ENCODE assay signal across 24 cellular contexts in genomic region chr6:137451926-137452325, GRCh38. TPM values are rescaled to one million over a fixed set of nuclear protein-coding genes. Genes with fewer than 3 reads are reported as not detected.
DNase-seq lines count a peak whose midpoint lies in the region; ATAC-seq and TF ChIP-seq lines count a peak whose summit lies in the region.
"Had no signal": no experiment of that assay in that cellular context is flagged by ENCODE, and none has a peak within 500 bp of the region (broad histone marks: within the 10 kb centered on the region; RNA-seq: fewer than 3 reads in every experiment).

No MANE protein-coding gene starts in this region.

- WGBS in psoas muscle, 3 donors: 50 to 60% (median 53%) methylated on average over 4 of the region's 4 CpGs

- no peak overlapping the region for H3K27ac ChIP-seq in psoas muscle
- no peak overlapping the region for H3K27ac ChIP-seq in OCI-LY7 (ENCODE audit: low read depth, low read length, poor library complexity, severe bottlenecking)
- H3K27ac ChIP-seq: cardiac muscle cell, esophagus squamous epithelium, WERI-Rb-1 had no signal

- H3K79me2 ChIP-seq in OCI-LY7 (ENCODE audit: insufficient read depth, low read depth, low read length): no peaks in the 10 kb centered on the region

- no peak overlapping the region for H3K4me2 ChIP-seq in OCI-LY7 (ENCODE audit: low read length)

- no peak for ATAC-seq in psoas muscle
- ATAC-seq: activated CD8-positive, alpha-beta T cell treated with anti-CD3 and anti-CD28 coated beads for 36 hours; activated naive CD4-positive, alpha-beta T cell treated with anti-CD3 and anti-CD28 coated beads, Interleukin-2, amount 50 U/mL, for 72 hours; left cardiac atrium; T-helper 17 cell had no signal

- DNase-seq in AG08396 (ENCODE audit: low spot score) (peak; percentile 47), HS-5 (ENCODE audit: low read depth) (peak; percentile 46), choroid plexus epithelial cell (ENCODE audit: low read depth) (peak; percentile 91), iris pigment epithelial cell (ENCODE audit: low read depth) (peak; percentile 88), SHP77 (lab: John Stamatoyannopoulos, UW) (no peak), C1 segment of cervical spinal cord (lab: John Stamatoyannopoulos, UW) (no peak), psoas muscle (no peak), OCI-LY7 (ENCODE audit: low spot score) (no peak)
- DNase-seq: activated CD8-positive, alpha-beta T cell treated with anti-CD3 and anti-CD28 coated beads for 36 hours; activated T-cell treated with anti-CD3 and anti-CD28 coated beads, Interleukin-2, amount 50 U/mL, for 24 hours; esophagus squamous epithelium; H7; left cardiac atrium; NCI-H2029 treated with DMSO at 0.1 percent for 48 hours; NCI-H510A treated with DMSO at 0.1 percent for 48 hours; Right ventricle myocardium superior; stimulated activated naive CD4-positive, alpha-beta T cell treated with Interleukin-2 at 50 U/mL for 16 hours; T-helper 17 cell; WERI-Rb-1 had no signal

- no peak for TF ChIP-seq CTCF in choroid plexus epithelial cell (conservative IDR thresholded peaks at IDR 0.05; ENCODE audit: low read depth, low read length)
- no peak for TF ChIP-seq CTCF in psoas muscle (IDR thresholded peaks at IDR 0.05)
- TF ChIP-seq CTCF in OCI-LY7 (conservative IDR thresholded peaks at IDR 0.05; ENCODE audit: low read length): no peak

- H3K4me3 ChIP-seq in choroid plexus epithelial cell (ENCODE audit: low read depth, low read length): no peak overlapping the region
- H3K4me3 ChIP-seq in psoas muscle: no peak overlapping the region
- H3K4me3 ChIP-seq in OCI-LY7 (ENCODE audit: low read depth, low read length, poor library complexity, severe bottlenecking): no peak overlapping the region
- H3K4me3 ChIP-seq: cardiac muscle cell, esophagus squamous epithelium had no signal

- intact Hi-C loops in psoas muscle (cut with DNase I) (no loop called here), OCI-LY7 (cut with micrococcal nuclease; ENCODE audit: unreplicated experiment) (no loop called here)

- no TSS peak for BruUV-seq in OCI-LY7 (replicated peaks; lab: Mats Ljungman, UMichigan)

- H3K9me3 ChIP-seq in psoas muscle (no peaks in the 10 kb centered on the region), OCI-LY7 (ENCODE audit: low read length) (no peaks in the 10 kb centered on the region)
- H3K9me3 ChIP-seq: esophagus squamous epithelium had no signal

- CTCF ChIA-PET in OCI-LY7 (lab: Charles Lee; ENCODE audit: unreplicated experiment): no interaction called here

- no peaks in the 10 kb centered on the region for H4K20me1 ChIP-seq in OCI-LY7 (ENCODE audit: insufficient read depth, low read length)

- H3K4me1 ChIP-seq in psoas muscle: no peaks in the 10 kb centered on the region
- H3K4me1 ChIP-seq in OCI-LY7 (ENCODE audit: insufficient read depth, low read length, poor library complexity, severe bottlenecking): no peaks in the 10 kb centered on the region

- H2AFZ ChIP-seq in OCI-LY7 (ENCODE audit: low read length): no peak overlapping the region

- H3K27me3 ChIP-seq in psoas muscle (ENCODE audit: insufficient read depth in 3 of 3, low read length in 2 of 3): no peaks in the 10 kb centered on the region
- H3K27me3 ChIP-seq: cardiac muscle cell, esophagus squamous epithelium had no signal

- POLR2A ChIA-PET in OCI-LY7 (lab: Charles Lee): no interaction called here

- no peaks in the 10 kb centered on the region for H3K9me2 ChIP-seq in OCI-LY7 (ENCODE audit: insufficient read depth, low read length)

- H3K36me3 ChIP-seq in psoas muscle (ENCODE audit: insufficient read depth in 1 of 2, low read depth in 1 of 2) (no peaks in the 10 kb centered on the region), OCI-LY7 (ENCODE audit: insufficient read depth, low read length) (no peaks in the 10 kb centered on the region)
- H3K36me3 ChIP-seq: cardiac muscle cell, esophagus squamous epithelium, WERI-Rb-1 had no signal

RNA-seq across cellular contexts. Expression of gene OLIG3, which starts 42.3 kb away (rescaled TPM):
- total RNA-seq in psoas muscle: not detected
- not detected for polyA plus RNA-seq in psoas muscle
- not detected in 2 replicates for total RNA-seq in OCI-LY7 (2014; rRNA removed; shearing (Covaris generic))
- total RNA-seq in OCI-LY7 (2022): not detected in 2 replicates
- total RNA-seq: cardiac muscle cell, Daoy, esophagus squamous epithelium, left cardiac atrium, renal cortical epithelial cell, Right ventricle myocardium superior had no signal
- polyA plus RNA-seq: cardiac muscle cell, neural cell had no signal

Comparison
In these comparisons a context has a peak if more than half of its experiments do, and no peak if none do; other contexts are left out.
1. DNase-seq: peak in AG08396 (single experiment), HS-5 (single experiment), choroid plexus epithelial cell (single experiment) and iris pigment epithelial cell (single experiment); none in SHP77 (0 of 2), C1 segment of cervical spinal cord (0 of 14), psoas muscle (0 of 2) and OCI-LY7 (single experiment).